In the genomic region with DNA sequence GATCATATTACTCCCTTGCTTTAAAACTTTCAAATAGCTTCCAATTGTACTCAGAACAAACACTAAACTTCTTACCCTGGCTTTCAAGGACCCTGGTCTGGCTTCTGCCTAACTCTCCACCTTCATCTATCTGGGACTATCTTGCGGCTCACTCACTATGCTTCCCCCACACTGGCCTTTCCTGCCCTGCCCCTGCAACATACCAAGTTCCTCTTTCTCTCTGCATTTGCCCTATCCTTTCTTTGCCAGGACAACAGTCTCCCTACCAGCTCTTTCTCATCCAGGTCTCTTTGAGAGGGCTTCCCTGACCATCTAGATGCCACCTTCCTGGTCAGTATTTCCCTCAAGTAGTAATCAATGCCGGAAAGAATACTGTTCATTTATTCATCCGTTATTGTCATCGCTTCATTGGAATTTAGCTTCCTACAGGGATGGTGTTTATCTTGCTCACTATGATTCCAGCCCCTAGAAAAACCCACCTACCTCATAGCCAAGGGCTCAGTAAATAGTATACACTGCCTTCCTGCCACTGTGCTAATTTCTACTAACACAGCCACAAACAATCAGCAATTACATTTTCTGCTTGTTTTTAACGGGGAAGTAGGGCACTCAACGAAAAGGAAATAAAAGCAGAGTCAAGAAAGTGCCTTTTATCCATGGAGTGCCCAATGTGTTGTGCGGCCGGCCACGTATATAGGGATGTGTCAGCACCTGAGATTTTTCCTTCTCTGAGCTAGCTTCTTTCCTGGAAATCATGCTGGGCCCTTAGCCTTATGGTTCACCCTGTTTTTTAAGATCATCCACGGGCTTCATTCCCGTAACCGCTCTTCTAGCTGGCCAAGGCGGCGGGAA, we compare ENCODE assay signal across 1 cellular context.
TF ChIP-seq lines count a peak whose summit lies in the region.

No MANE protein-coding gene starts in this region.

TF ChIP-seq in K562, 482 proteins besides CTCF, POLR2A, EP300 and RAD21 (continued from another document):
- TF ChIP-seq, protein P1, sequence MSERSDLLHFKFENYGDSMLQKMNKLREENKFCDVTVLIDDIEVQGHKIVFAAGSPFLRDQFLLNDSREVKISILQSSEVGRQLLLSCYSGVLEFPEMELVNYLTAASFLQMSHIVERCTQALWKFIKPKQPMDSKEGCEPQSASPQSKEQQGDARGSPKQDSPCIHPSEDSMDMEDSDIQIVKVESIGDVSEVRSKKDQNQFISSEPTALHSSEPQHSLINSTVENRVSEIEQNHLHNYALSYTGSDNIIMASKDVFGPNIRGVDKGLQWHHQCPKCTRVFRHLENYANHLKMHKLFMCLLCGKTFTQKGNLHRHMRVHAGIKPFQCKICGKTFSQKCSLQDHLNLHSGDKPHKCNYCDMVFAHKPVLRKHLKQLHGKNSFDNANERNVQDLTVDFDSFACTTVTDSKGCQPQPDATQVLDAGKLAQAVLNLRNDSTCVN (CRISPR knock-in tag; IDR thresholded peaks at IDR 0.05): 0 out of 2 replicates have a peak, but pooled peaks have one; percentile 9
- TF ChIP-seq ZNF76 (CRISPR knock-in tag; IDR thresholded peaks at IDR 0.05; ENCODE audit: borderline replicate concordance) (0 out of 2 replicates have a peak, but pooled peaks have one; percentile 62), ZKSCAN1 (IDR thresholded peaks at IDR 0.05; ENCODE audit: low read depth, low read length) (no peak), SP1 (CRISPR knock-in tag; IDR thresholded peaks at IDR 0.05) (0 out of 2 replicates have a peak, but pooled peaks have one; percentile 9), E2F6 (IDR thresholded peaks at IDR 0.05; ENCODE audit: borderline replicate concordance in 1 of 2, extremely low read depth in 1 of 2, insufficient read depth in 1 of 2, insufficient read length in 1 of 2, low read depth in 1 of 2, low read length in 1 of 2, poor library complexity in 1 of 2, severe bottlenecking in 1 of 2) (no peak), ZEB2 (IDR thresholded peaks at IDR 0.05) (no peak)
- TF ChIP-seq, protein P2, sequence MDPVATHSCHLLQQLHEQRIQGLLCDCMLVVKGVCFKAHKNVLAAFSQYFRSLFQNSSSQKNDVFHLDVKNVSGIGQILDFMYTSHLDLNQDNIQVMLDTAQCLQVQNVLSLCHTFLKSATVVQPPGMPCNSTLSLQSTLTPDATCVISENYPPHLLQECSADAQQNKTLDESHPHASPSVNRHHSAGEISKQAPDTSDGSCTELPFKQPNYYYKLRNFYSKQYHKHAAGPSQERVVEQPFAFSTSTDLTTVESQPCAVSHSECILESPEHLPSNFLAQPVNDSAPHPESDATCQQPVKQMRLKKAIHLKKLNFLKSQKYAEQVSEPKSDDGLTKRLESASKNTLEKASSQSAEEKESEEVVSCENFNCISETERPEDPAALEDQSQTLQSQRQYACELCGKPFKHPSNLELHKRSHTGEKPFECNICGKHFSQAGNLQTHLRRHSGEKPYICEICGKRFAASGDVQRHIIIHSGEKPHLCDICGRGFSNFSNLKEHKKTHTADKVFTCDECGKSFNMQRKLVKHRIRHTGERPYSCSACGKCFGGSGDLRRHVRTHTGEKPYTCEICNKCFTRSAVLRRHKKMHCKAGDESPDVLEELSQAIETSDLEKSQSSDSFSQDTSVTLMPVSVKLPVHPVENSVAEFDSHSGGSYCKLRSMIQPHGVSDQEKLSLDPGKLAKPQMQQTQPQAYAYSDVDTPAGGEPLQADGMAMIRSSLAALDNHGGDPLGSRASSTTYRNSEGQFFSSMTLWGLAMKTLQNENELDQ (CRISPR knock-in tag; IDR thresholded peaks at IDR 0.05; ENCODE audit: borderline replicate concordance): 0 out of 2 replicates have a peak, but pooled peaks have one; percentile 19
